8 cellular contexts compared by ENCODE assay signal in genomic region chr3:186540444-186541226, GRCh38. TPM values are rescaled to one million over a fixed set of nuclear protein-coding genes. Genes with fewer than 3 reads are reported as not detected.
A peak's percentile ranks its signal among the peaks of the same experiment; 100 is the strongest.
DNase-seq lines count a peak whose midpoint lies in the region; ATAC-seq and TF ChIP-seq lines count a peak whose summit lies in the region.

No MANE protein-coding gene starts in this region.

- no peak overlapping the region for H3K27ac ChIP-seq in 22Rv1

- ATAC-seq in GM18505 (IDR thresholded peaks at IDR 0.05; ENCODE audit: unreplicated experiment) (peak; percentile 57), HG03280 (IDR thresholded peaks at IDR 0.05; ENCODE audit: unreplicated experiment) (peak; percentile 57), left colon (peak; percentile 95)

- DNase-seq in NCI-H446 (lab: John Stamatoyannopoulos, UW) (peak; percentile 39 to 85), cerebellar cortex (ENCODE audit: low spot score) (peak; percentile 87), left colon (peak; percentile 42 to 80)
- DNase-seq in activated CD4-positive, CD25-positive, alpha-beta regulatory T cell treated with anti-CD3 and anti-CD28 coated beads, Interleukin-2, amount 50 U/mL, for 72 hours: peak; percentile 73
- peak; percentile 75 for DNase-seq in stimulated activated CD4-positive, alpha-beta T cell treated with anti-CD3 and anti-CD28 coated beads, Interleukin-4, amount 100 ng/mL, for 1 hour

- intact Hi-C loops in left colon (cut with DNase I, micrococcal nuclease): loop anchor here (2.0 to 10.0 kb wide), 3 partner anchors 282 to 563 kb away; no protein-coding TSS in a partner anchor

- peak; percentile 79 for TF ChIP-seq CTCF in 22Rv1 (IDR thresholded peaks at IDR 0.05)

- TF ChIP-seq POLR2A in GM18505 (IDR thresholded peaks at IDR 0.05; ENCODE audit: borderline replicate concordance, extremely low read depth, insufficient read depth, insufficient read length): no peak

RNA-seq across cellular contexts. Expression of gene CRYGS, which starts 3.5 kb away (rescaled TPM):
- 1 to 10 TPM; 1.5 to 2.9 TPM for total RNA-seq in left colon

RNA-seq across cellular contexts. Expression of gene TBCCD1, which starts 26.5 kb away (rescaled TPM):
- 10 to 100 TPM; 10.0 to 10.7 TPM for total RNA-seq in left colon

RNA-seq across cellular contexts. Expression of gene DNAJB11, which starts 29.9 kb away (rescaled TPM):
- 10 to 100 TPM; 39.8 to 49.3 TPM for total RNA-seq in left colon
